Comparison of ENCODE assay signal across 9 cellular contexts in the genomic region with DNA sequence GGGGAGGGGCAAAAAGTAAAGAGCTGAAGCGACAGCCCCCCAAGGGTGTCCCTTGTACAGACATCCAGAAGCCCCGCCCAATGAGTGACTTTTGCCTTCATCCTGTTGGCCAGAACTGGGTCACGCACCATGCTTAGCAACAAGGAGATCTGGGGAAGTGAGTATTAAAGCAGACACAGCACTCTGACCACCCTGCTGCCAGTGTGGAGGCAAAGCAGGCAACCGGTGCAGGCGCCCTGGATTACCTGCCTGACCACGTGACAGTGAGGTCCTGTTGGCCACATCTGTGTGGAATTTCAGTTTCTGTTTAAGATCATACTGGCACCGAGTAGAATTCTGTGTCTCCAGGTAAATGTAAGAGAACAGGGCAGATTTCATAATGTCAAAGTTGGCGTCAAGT. TPM values are rescaled to one million over a fixed set of nuclear protein-coding genes. Genes with fewer than 3 reads are reported as not detected.
DNase-seq lines count a peak whose midpoint lies in the region; ATAC-seq and TF ChIP-seq lines count a peak whose summit lies in the region.
"Had no signal": no experiment of that assay in that cellular context is flagged by ENCODE, and none has a peak within 500 bp of the region (broad histone marks: within the 10 kb centered on the region; RNA-seq: fewer than 3 reads in every experiment).

No MANE protein-coding gene starts in this region.

- peak in 2 of 6 experiments; percentile 3 to 19 for TF ChIP-seq CTCF in Peyer's patch (IDR thresholded peaks at IDR 0.05)

- H3K27me3 ChIP-seq in Peyer's patch = no peaks in the 10 kb centered on the region

- peak overlapping the region in 2 of 4 donors; percentile 2 to 7 for H3K27ac ChIP-seq in Peyer's patch

- no peak for DNase-seq in stimulated activated naive CD8-positive, alpha-beta T cell treated with anti-CD3 and anti-CD28 coated beads, Interleukin-15, Interleukin-2, amounts not matched to agents 100 U/mL and 50 U/mL, for 24 hours
- DNase-seq in Peyer's patch (peak; percentile 72 to 85 (median 74)), islet precursor cell (peak; percentile 90), NCI-H128 (lab: John Stamatoyannopoulos, UW; ENCODE audit: unreplicated experiment) (no peak), NCI-H146 treated with DMSO at 0.1 percent for 48 hours (lab: John Stamatoyannopoulos, UW; ENCODE audit: unreplicated experiment) (no peak), KG1 (lab: John Stamatoyannopoulos, UW) (no peak)

- no peak for ATAC-seq in stimulated activated naive CD8-positive, alpha-beta T cell treated with anti-CD3 and anti-CD28 coated beads, Interleukin-15, Interleukin-2, amounts not matched to agents 100 U/mL and 50 U/mL, for 24 hours
- ATAC-seq in HG03025 (IDR thresholded peaks at IDR 0.05; ENCODE audit: low FRiP score, unreplicated experiment) = peak; percentile 96

- H3K36me3 ChIP-seq in Peyer's patch = no peaks in the 10 kb centered on the region

- H3K27me3 Mint-ChIP-seq in stimulated activated naive CD8-positive, alpha-beta T cell treated with anti-CD3 and anti-CD28 coated beads, Interleukin-15, Interleukin-2, amounts not matched to agents 100 ng/mL and 50 ng/mL, for 24 hours = no peaks in the 10 kb centered on the region

- no peaks in the 10 kb centered on the region for H3K9me3 ChIP-seq in Peyer's patch

- H3K4me1 Mint-ChIP-seq in stimulated activated naive CD8-positive, alpha-beta T cell treated with anti-CD3 and anti-CD28 coated beads, Interleukin-15, Interleukin-2, amounts not matched to agents 100 ng/mL and 50 ng/mL, for 24 hours (ENCODE audit: low read depth) = peaks cover 10% of the 10 kb centered on the region

- peak overlapping the region in 3 of 4 donors; percentile 2 to 39 (median 22) for H3K4me3 ChIP-seq in Peyer's patch

- no peaks in the 10 kb centered on the region for H3K9me3 Mint-ChIP-seq in stimulated activated naive CD8-positive, alpha-beta T cell treated with anti-CD3 and anti-CD28 coated beads, Interleukin-15, Interleukin-2, amounts not matched to agents 100 ng/mL and 50 ng/mL, for 24 hours

- no peaks in the 10 kb centered on the region for H3K36me3 Mint-ChIP-seq in stimulated activated naive CD8-positive, alpha-beta T cell treated with anti-CD3 and anti-CD28 coated beads, Interleukin-15, Interleukin-2, amounts not matched to agents 100 ng/mL and 50 ng/mL, for 24 hours (ENCODE audit: low read depth)

- H3K27ac Mint-ChIP-seq in stimulated activated naive CD8-positive, alpha-beta T cell treated with anti-CD3 and anti-CD28 coated beads, Interleukin-15, Interleukin-2, amounts not matched to agents 100 ng/mL and 50 ng/mL, for 24 hours = no peak overlapping the region

- TF ChIP-seq POLR2A in Peyer's patch (IDR thresholded peaks at IDR 0.05) = no peak

- H3K4me3 Mint-ChIP-seq in stimulated activated naive CD8-positive, alpha-beta T cell treated with anti-CD3 and anti-CD28 coated beads, Interleukin-15, Interleukin-2, amounts not matched to agents 100 ng/mL and 50 ng/mL, for 24 hours = peak overlapping the region; percentile 16
- H3K4me3 Mint-ChIP-seq: neural crest cell had no signal

- H3K4me1 ChIP-seq in Peyer's patch = no peaks in the 10 kb centered on the region

RNA-seq across cellular contexts. Expression of a gene that starts 21.6 kb away (rescaled TPM):
- 10 to 100 TPM; 22.2 to 81.7 (median 47.2) TPM for total RNA-seq in Peyer's patch

Comparison
In these comparisons a context has a peak if more than half of its experiments do, and no peak if none do; other contexts are left out.
1. DNase-seq: peak in Peyer's patch (3 of 3) and islet precursor cell (single experiment); none in stimulated activated naive CD8-positive, alpha-beta T cell treated with anti-CD3 and anti-CD28 coated beads, Interleukin-15, Interleukin-2, amounts not matched to agents 100 U/mL and 50 U/mL, for 24 hours (single experiment), NCI-H128 (single experiment), NCI-H146 treated with DMSO at 0.1 percent for 48 hours (single experiment) and KG1 (single experiment).